16 cellular contexts compared by ENCODE assay signal in genomic region chr2:176261136-176261535, GRCh38.
"Had no signal": no experiment of that assay in that cellular context is flagged by ENCODE, and none has a peak within 500 bp of the region (broad histone marks: within the 10 kb centered on the region; RNA-seq: fewer than 3 reads in every experiment).

No MANE protein-coding gene starts in this region.

- ATAC-seq: effector memory CD8-positive, alpha-beta T cell; gastroesophageal sphincter; left colon; naive thymus-derived CD4-positive, alpha-beta T cell; psoas muscle; sciatic nerve; stimulated activated naive B cell treated with anti-CD40 and anti-IgM and Interleukin-4, amounts not matched to agents 10 μg/mL and 1 μg/mL and 100 μg/mL, for 72 hours; stimulated activated naive CD8-positive, alpha-beta T cell treated with anti-CD3 and anti-CD28 coated beads, Interleukin-15, amount 100 ng/mL, for 72 hours; upper lobe of right lung had no signal

- H3K27ac Mint-ChIP-seq: effector memory CD8-positive, alpha-beta T cell; naive thymus-derived CD4-positive, alpha-beta T cell; stimulated activated naive B cell treated with anti-CD40 and anti-IgM and Interleukin-4, amounts not matched to agents 10 μg/mL and 1 μg/mL and 100 μg/mL, for 72 hours; stimulated activated naive CD8-positive, alpha-beta T cell treated with anti-CD3 and anti-CD28 coated beads, Interleukin-15, amount 100 ng/mL, for 72 hours had no signal

- H3K36me3 Mint-ChIP-seq: stimulated activated naive B cell treated with anti-CD40 and anti-IgM and Interleukin-4, amounts not matched to agents 10 μg/mL and 1 μg/mL and 100 μg/mL, for 72 hours had no signal

- H3K4me1 Mint-ChIP-seq: naive thymus-derived CD4-positive, alpha-beta T cell; stimulated activated naive B cell treated with anti-CD40 and anti-IgM and Interleukin-4, amounts not matched to agents 10 μg/mL and 1 μg/mL and 100 μg/mL, for 72 hours; stimulated activated naive CD8-positive, alpha-beta T cell treated with anti-CD3 and anti-CD28 coated beads, Interleukin-15, amount 100 ng/mL, for 72 hours had no signal

- DNase-seq: effector memory CD8-positive, alpha-beta T cell; esophagus squamous epithelium; foreskin fibroblast; glutamatergic neuron; left colon; mesendoderm; naive thymus-derived CD4-positive, alpha-beta T cell; psoas muscle; stimulated activated CD4-positive, alpha-beta T cell treated with anti-CD3 and anti-CD28 coated beads, Interleukin-2, amount 100 ng/mL, for 24 hours; stimulated activated CD4-positive, alpha-beta T cell treated with anti-CD3 and anti-CD28 coated beads, Interleukin-4, amount 100 ng/mL, for 4 hours; stimulated activated naive B cell treated with anti-CD40 and anti-IgM and Interleukin-4, amounts not matched to agents 10 μg/mL and 1 μg/mL and 100 μg/mL, for 72 hours; stimulated activated naive CD8-positive, alpha-beta T cell treated with anti-CD3 and anti-CD28 coated beads, Interleukin-15, amount 100 ng/mL, for 72 hours; testis; upper lobe of right lung had no signal

- H3K9me3 Mint-ChIP-seq: effector memory CD8-positive, alpha-beta T cell; naive thymus-derived CD4-positive, alpha-beta T cell; stimulated activated naive B cell treated with anti-CD40 and anti-IgM and Interleukin-4, amounts not matched to agents 10 μg/mL and 1 μg/mL and 100 μg/mL, for 72 hours; stimulated activated naive CD8-positive, alpha-beta T cell treated with anti-CD3 and anti-CD28 coated beads, Interleukin-15, amount 100 ng/mL, for 72 hours had no signal

- H3K4me3 Mint-ChIP-seq: effector memory CD8-positive, alpha-beta T cell; naive thymus-derived CD4-positive, alpha-beta T cell; stimulated activated naive B cell treated with anti-CD40 and anti-IgM and Interleukin-4, amounts not matched to agents 10 μg/mL and 1 μg/mL and 100 μg/mL, for 72 hours; stimulated activated naive CD8-positive, alpha-beta T cell treated with anti-CD3 and anti-CD28 coated beads, Interleukin-15, amount 100 ng/mL, for 72 hours had no signal
